16 cellular contexts compared by ENCODE assay signal in the genomic region with DNA sequence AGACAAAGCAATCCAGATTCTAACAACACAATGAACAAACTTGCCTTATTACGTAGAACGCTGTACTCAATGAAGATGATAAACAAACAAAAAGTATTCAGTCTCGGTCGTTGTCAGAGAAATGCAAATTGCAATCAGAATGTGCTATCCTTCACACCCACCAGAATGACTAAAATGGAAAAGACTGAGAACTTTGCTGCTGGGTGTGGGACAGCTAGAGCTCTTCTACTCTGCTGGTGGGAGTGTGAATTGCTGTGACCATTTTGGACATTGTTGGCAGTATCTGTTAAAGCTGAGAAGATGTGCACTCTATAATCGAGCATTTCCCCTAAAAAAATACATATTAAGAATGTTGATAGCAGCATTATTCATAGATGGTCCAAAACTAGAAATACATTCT.
"Had no signal": no experiment of that assay in that cellular context is flagged by ENCODE, and none has a peak within 500 bp of the region (broad histone marks: within the 10 kb centered on the region; RNA-seq: fewer than 3 reads in every experiment).

No MANE protein-coding gene starts in this region.

- H3K4me3 ChIP-seq: dorsolateral prefrontal cortex, esophagus squamous epithelium, tibial nerve had no signal

- H3K9me3 ChIP-seq: esophagus squamous epithelium had no signal

- H3K27ac ChIP-seq: dorsolateral prefrontal cortex, esophagus squamous epithelium, foreskin keratinocyte, tibial nerve, VCaP had no signal

- DNase-seq: activated CD4-positive, alpha-beta memory T cell treated with anti-CD3 and anti-CD28 coated beads, Interleukin-2, amount 10 ng/mL, durations not matched to agents 7 days and 5 days; activated CD8-positive, alpha-beta memory T cell treated with anti-CD3 and anti-CD28 coated beads, Interleukin-2, amount 50 U/mL, for 48 hours; activated naive CD8-positive, alpha-beta T cell treated with anti-CD3 and anti-CD28 coated beads, Interleukin-2, amount 50 U/mL, for 24 hours; aorta; esophagus squamous epithelium; foreskin keratinocyte; glutamatergic neuron; kidney glomerular epithelial cell; mesenchymal stem cell; naive thymus-derived CD8-positive, alpha-beta T cell; nucleus accumbens; stimulated activated CD4-positive, alpha-beta T cell treated with anti-CD3 and anti-CD28 coated beads, Interleukin-2, amount 100 ng/mL, for 48 hours; stimulated activated naive B cell treated with anti-CD40 and anti-IgM and Interleukin-4, amounts not matched to agents 10 μg/mL and 1 μg/mL and 100 μg/mL, for 72 hours had no signal

- H3K4me1 ChIP-seq: foreskin keratinocyte, tibial nerve had no signal

- ATAC-seq: activated naive CD8-positive, alpha-beta T cell treated with anti-CD3 and anti-CD28 coated beads, Interleukin-2, amount 50 U/mL, for 24 hours; foreskin keratinocyte; naive thymus-derived CD8-positive, alpha-beta T cell; stimulated activated naive B cell treated with anti-CD40 and anti-IgM and Interleukin-4, amounts not matched to agents 10 μg/mL and 1 μg/mL and 100 μg/mL, for 72 hours had no signal

- H3K27me3 ChIP-seq: dorsolateral prefrontal cortex, esophagus squamous epithelium, foreskin keratinocyte, tibial nerve had no signal
